In the genomic region with DNA sequence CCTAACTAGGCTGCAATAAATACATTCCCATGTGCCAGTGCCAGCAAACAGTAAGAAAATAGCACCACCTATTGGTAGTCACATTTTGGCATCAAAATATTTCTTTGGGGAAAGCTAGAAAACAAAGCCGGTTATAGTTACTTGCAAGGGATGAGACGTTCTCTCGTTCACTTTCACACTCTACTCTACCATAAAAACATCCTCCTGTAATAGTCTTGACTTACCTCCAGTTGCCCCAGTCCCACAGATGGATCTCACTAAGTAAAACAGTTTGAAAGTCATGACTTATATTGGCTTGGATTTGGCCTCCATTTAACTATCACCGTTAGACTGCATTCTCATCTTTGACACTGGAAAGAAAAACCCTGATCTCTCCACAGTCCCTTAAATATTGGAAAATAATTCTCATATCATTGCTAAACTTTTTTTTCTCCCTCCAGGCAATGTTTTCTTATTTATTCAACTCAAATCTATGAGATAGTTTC, we compare ENCODE assay signal across 8 cellular contexts. TPM values are rescaled to one million over a fixed set of nuclear protein-coding genes. Genes with fewer than 3 reads are reported as not detected.
DNase-seq lines count a peak whose midpoint lies in the region; ATAC-seq and TF ChIP-seq lines count a peak whose summit lies in the region.

No MANE protein-coding gene starts in this region.

- ATAC-seq in esophagus mucosa = peak; percentile 53

- TF ChIP-seq CTCF in HFF-Myc (IDR thresholded peaks at IDR 0.05; ENCODE audit: low read depth, low read length, missing control alignments) = peak; percentile 53

- no peak overlapping the region for H3K4me3 ChIP-seq in HFF-Myc (replicated peaks; ENCODE audit: low read depth, low read length)

- peak; percentile 48 for DNase-seq in NCI-H510A treated with DMSO at 0.1 percent for 48 hours (lab: John Stamatoyannopoulos, UW)
- no peak for DNase-seq in NCI-H510A (lab: John Stamatoyannopoulos, UW)
- DNase-seq in HFF-Myc (ENCODE audit: extremely low read depth, low read depth) = peak; percentile 24
- peak; percentile 17 for DNase-seq in NOMO-1 treated with DMSO at 0.1 percent for 48 hours (lab: John Stamatoyannopoulos, UW; ENCODE audit: unreplicated experiment)
- DNase-seq in pons (ENCODE audit: low spot score) = peak; percentile 76
- no peak for DNase-seq in ecto neural progenitor cell (ENCODE audit: low spot score)
- no peak for DNase-seq in stimulated activated naive CD4-positive, alpha-beta T cell treated with Interleukin-2 at 50 U/mL for 16 hours (lab: John Stamatoyannopoulos, UW)

RNA-seq across cellular contexts. Expression of a gene that starts 9.7 kb away (rescaled TPM):
- 0.28 TPM for total RNA-seq in esophagus mucosa

Comparison
In these comparisons a context has a peak if more than half of its experiments do, and no peak if none do; other contexts are left out.
1. DNase-seq: peak in NCI-H510A treated with DMSO at 0.1 percent for 48 hours (single experiment), HFF-Myc (single experiment), NOMO-1 treated with DMSO at 0.1 percent for 48 hours (single experiment) and pons (single experiment); none in NCI-H510A (single experiment), ecto neural progenitor cell (single experiment) and stimulated activated naive CD4-positive, alpha-beta T cell treated with Interleukin-2 at 50 U/mL for 16 hours (single experiment).